In genomic region chr12:25655702-25656101, GRCh38 we compare ENCODE assay signal across 28 cellular contexts.
DNase-seq lines count a peak whose midpoint lies in the region; ATAC-seq and TF ChIP-seq lines count a peak whose summit lies in the region.
"Had no signal": no experiment of that assay in that cellular context is flagged by ENCODE, and none has a peak within 500 bp of the region (broad histone marks: within the 10 kb centered on the region; RNA-seq: fewer than 3 reads in every experiment).

No MANE protein-coding gene starts in this region.

- TF ChIP-seq POLR2A in HCT116 (IDR thresholded peaks at IDR 0.05; ENCODE audit: borderline replicate concordance, extremely low read depth, insufficient read depth, insufficient read length) = no peak

- no peak overlapping the region for H3K4me3 Mint-ChIP-seq in stimulated activated memory B cell treated with anti-CD40 and anti-IgM and Interleukin-4, amounts not matched to agents 10 μg/mL and 1 μg/mL and 100 μg/mL, for 72 hours
- H3K4me3 Mint-ChIP-seq: activated CD4-positive, alpha-beta memory T cell treated with anti-CD3 and anti-CD28 coated beads, Interleukin-2, amount 10 ng/mL, durations not matched to agents 7 days and 5 days; HFFc6; mesothelial cell of epicardium; stimulated activated naive CD8-positive, alpha-beta T cell treated with anti-CD3 and anti-CD28 coated beads, Interleukin-15, amount 100 ng/mL, for 72 hours had no signal

- no peaks in the 10 kb centered on the region for H3K9me3 Mint-ChIP-seq in stimulated activated memory B cell treated with anti-CD40 and anti-IgM and Interleukin-4, amounts not matched to agents 10 μg/mL and 1 μg/mL and 100 μg/mL, for 72 hours
- H3K9me3 Mint-ChIP-seq: HFFc6; mesothelial cell of epicardium; stimulated activated naive CD8-positive, alpha-beta T cell treated with anti-CD3 and anti-CD28 coated beads, Interleukin-15, amount 100 ng/mL, for 72 hours had no signal

- DNase-seq in HCT116 (ENCODE audit: low read depth, low spot score) = no peak
- peak; percentile 69 for DNase-seq in NCI-H82 treated with DMSO at 0.1 percent for 48 hours (lab: John Stamatoyannopoulos, UW; ENCODE audit: unreplicated experiment)
- DNase-seq in hepatocyte (ENCODE audit: low spot score) = peak; percentile 8
- DNase-seq in SW 1271 (lab: John Stamatoyannopoulos, UW) = no peak
- DNase-seq: activated CD4-positive, alpha-beta memory T cell treated with anti-CD3 and anti-CD28 coated beads, Interleukin-2, amount 10 ng/mL, durations not matched to agents 7 days and 5 days; activated CD4-positive, alpha-beta T cell treated with anti-CD3 and anti-CD28 coated beads for 1 hour; activated CD8-positive, alpha-beta memory T cell treated with anti-CD3 and anti-CD28 coated beads, Interleukin-2, amount 50 U/mL, for 48 hours; activated naive CD4-positive, alpha-beta T cell treated with anti-CD3 and anti-CD28 coated beads, Interleukin-2, amount 50 U/mL, for 16 hours; anterior cingulate cortex; C1 segment of cervical spinal cord; cortex of kidney; esophagus squamous epithelium; HFFc6; hypothalamus; left ventricle myocardium inferior; naive B cell; NCI-H1048; NCI-H187; occipital lobe; retina; stimulated activated naive CD8-positive, alpha-beta T cell treated with anti-CD3 and anti-CD28 coated beads, Interleukin-15, amount 100 ng/mL, for 72 hours; tibial artery had no signal

- H3K36me3 ChIP-seq in HCT116 (ENCODE audit: control insufficient read depth in 1 of 2, insufficient read depth in 2 of 2, low read length in 2 of 2) = no peaks in the 10 kb centered on the region
- no peaks in the 10 kb centered on the region for H3K36me3 ChIP-seq in hepatocyte (replicated peaks; ENCODE audit: insufficient read depth, low read depth)
- H3K36me3 ChIP-seq: cardiac muscle cell, esophagus squamous epithelium, left ventricle myocardium inferior, tibial artery had no signal

- H3K27ac ChIP-seq in HCT116 (ENCODE audit: low read depth, low read length) = no peak overlapping the region
- no peak overlapping the region for H3K27ac ChIP-seq in hepatocyte
- H3K27ac ChIP-seq: cardiac muscle cell, esophagus squamous epithelium, left ventricle myocardium inferior, tibial artery had no signal

- TF ChIP-seq CTCF in HCT116 (IDR thresholded peaks at IDR 0.05 in 2 of 3, conservative IDR thresholded peaks at IDR 0.05 in 1 of 3; ENCODE audit: borderline replicate concordance in 1 of 3, insufficient read depth in 1 of 3, low read depth in 2 of 3, low read length in 2 of 3) = no peak
- TF ChIP-seq CTCF in hepatocyte (IDR thresholded peaks at IDR 0.05; ENCODE audit: poor library complexity) = no peak

- H3K79me2 ChIP-seq in HCT116 (ENCODE audit: insufficient read depth, low read length) (no peaks in the 10 kb centered on the region), hepatocyte (no peaks in the 10 kb centered on the region)

- no peaks in the 10 kb centered on the region for H3K9me2 ChIP-seq in HCT116 (ENCODE audit: insufficient read depth)
- no peaks in the 10 kb centered on the region for H3K9me2 ChIP-seq in hepatocyte (replicated peaks; ENCODE audit: insufficient read depth)

- H3K4me1 Mint-ChIP-seq in stimulated activated memory B cell treated with anti-CD40 and anti-IgM and Interleukin-4, amounts not matched to agents 10 μg/mL and 1 μg/mL and 100 μg/mL, for 72 hours = no peaks in the 10 kb centered on the region
- H3K4me1 Mint-ChIP-seq: activated CD4-positive, alpha-beta memory T cell treated with anti-CD3 and anti-CD28 coated beads, Interleukin-2, amount 10 ng/mL, durations not matched to agents 7 days and 5 days; stimulated activated naive CD8-positive, alpha-beta T cell treated with anti-CD3 and anti-CD28 coated beads, Interleukin-15, amount 100 ng/mL, for 72 hours had no signal

- H3K27me3 Mint-ChIP-seq in stimulated activated memory B cell treated with anti-CD40 and anti-IgM and Interleukin-4, amounts not matched to agents 10 μg/mL and 1 μg/mL and 100 μg/mL, for 72 hours = peaks cover 9% of the 10 kb centered on the region
- H3K27me3 Mint-ChIP-seq: activated CD4-positive, alpha-beta memory T cell treated with anti-CD3 and anti-CD28 coated beads, Interleukin-2, amount 10 ng/mL, durations not matched to agents 7 days and 5 days; stimulated activated naive CD8-positive, alpha-beta T cell treated with anti-CD3 and anti-CD28 coated beads, Interleukin-15, amount 100 ng/mL, for 72 hours had no signal

- no peak overlapping the region for H2AFZ ChIP-seq in HCT116 (ENCODE audit: low read depth, low read length, poor library complexity, severe bottlenecking)
- no peak overlapping the region for H2AFZ ChIP-seq in hepatocyte

- RAD21 ChIA-PET in HCT116 (lab: Charles Lee; ENCODE audit: low non-redundant PET in 1 of 2, low total read pairs in 2 of 2, uncharacterized antibody in 2 of 2, unreplicated experiment in 2 of 2) = no interaction called here

- no peaks in the 10 kb centered on the region for H3K9me3 ChIP-seq in HCT116 (ENCODE audit: control insufficient read depth in 1 of 2, insufficient read depth in 1 of 2, low read depth in 1 of 2, low read length in 2 of 2)
- H3K9me3 ChIP-seq in hepatocyte (ENCODE audit: low read depth) = no peaks in the 10 kb centered on the region
- H3K9me3 ChIP-seq: esophagus squamous epithelium, left ventricle myocardium inferior, tibial artery had no signal

- ATAC-seq in HCT116 (no peak), GM18873 (IDR thresholded peaks at IDR 0.05; ENCODE audit: low FRiP score, unreplicated experiment) (no peak), HG02870 (IDR thresholded peaks at IDR 0.05; ENCODE audit: unreplicated experiment) (no peak)
- peak; percentile 17 for ATAC-seq in stimulated activated memory B cell treated with anti-CD40 and anti-IgM and Interleukin-4, amounts not matched to agents 10 μg/mL and 1 μg/mL and 100 μg/mL, for 72 hours
- ATAC-seq: stimulated activated naive CD8-positive, alpha-beta T cell treated with anti-CD3 and anti-CD28 coated beads, Interleukin-15, amount 100 ng/mL, for 72 hours had no signal

- WGBS in hepatocyte (ENCODE audit: low lambda C conversion rate, missing lambda C conversion rate) = 79% methylated on average over 5 of the region's 5 CpGs

- no peak for TF ChIP-seq RAD21 in HCT116 (IDR thresholded peaks at IDR 0.05; ENCODE audit: low read depth)

- intact Hi-C loops in HCT116 (cut with micrococcal nuclease) = no loop called here

- H3K27me3 ChIP-seq in HCT116 (ENCODE audit: insufficient read depth, low read length) (no peaks in the 10 kb centered on the region), hepatocyte (no peaks in the 10 kb centered on the region)
- H3K27me3 ChIP-seq: cardiac muscle cell, esophagus squamous epithelium, tibial artery had no signal

- H3K9ac ChIP-seq in HCT116 (ENCODE audit: low read length) = no peak overlapping the region

- H3K36me3 Mint-ChIP-seq in stimulated activated memory B cell treated with anti-CD40 and anti-IgM and Interleukin-4, amounts not matched to agents 10 μg/mL and 1 μg/mL and 100 μg/mL, for 72 hours = no peaks in the 10 kb centered on the region
- H3K36me3 Mint-ChIP-seq: mesothelial cell of epicardium, naive B cell had no signal

- H3K4me1 ChIP-seq in HCT116 (ENCODE audit: control insufficient read depth in 1 of 2, insufficient read depth in 2 of 2, low read length in 2 of 2) (peaks cover 4 to 8% of the 10 kb centered on the region in 2 experiments; a peak in 2 of 4 replicates), hepatocyte (ENCODE audit: insufficient read depth) (no peaks in the 10 kb centered on the region)
- H3K4me1 ChIP-seq: left ventricle myocardium inferior, tibial artery had no signal

- H4K20me1 ChIP-seq in HCT116 (ENCODE audit: insufficient read depth) (no peaks in the 10 kb centered on the region), hepatocyte (ENCODE audit: insufficient read depth, poor library complexity, severe bottlenecking) (no peaks in the 10 kb centered on the region)

- CTCF ChIA-PET in HCT116 (lab: Charles Lee) = no interaction called here

- no peak overlapping the region for H3K4me3 ChIP-seq in HCT116 (replicated peaks in 1 of 2; ENCODE audit: low read depth in 1 of 2, low read length in 2 of 2)
- H3K4me3 ChIP-seq in hepatocyte = no peak overlapping the region
- H3K4me3 ChIP-seq: cardiac muscle cell, esophagus squamous epithelium, left ventricle myocardium inferior, skin epidermis, tibial artery had no signal

- POLR2A ChIA-PET in HCT116 (lab: Charles Lee) = no interaction called here

- BruUV-seq in HCT116 (replicated peaks; lab: Mats Ljungman, UMichigan) = no TSS peak

- no peak overlapping the region for H3K27ac Mint-ChIP-seq in stimulated activated memory B cell treated with anti-CD40 and anti-IgM and Interleukin-4, amounts not matched to agents 10 μg/mL and 1 μg/mL and 100 μg/mL, for 72 hours
- H3K27ac Mint-ChIP-seq: activated CD4-positive, alpha-beta memory T cell treated with anti-CD3 and anti-CD28 coated beads, Interleukin-2, amount 10 ng/mL, durations not matched to agents 7 days and 5 days; HFFc6; mesothelial cell of epicardium; stimulated activated naive CD8-positive, alpha-beta T cell treated with anti-CD3 and anti-CD28 coated beads, Interleukin-15, amount 100 ng/mL, for 72 hours had no signal

- H3K4me2 ChIP-seq in HCT116 (ENCODE audit: low read length) = no peak overlapping the region
- H3K4me2 ChIP-seq in hepatocyte = no peak overlapping the region

TF ChIP-seq in HCT116, 20 proteins besides CTCF, POLR2A, EP300 and RAD21 (continues in another document):
- TF ChIP-seq MAX (IDR thresholded peaks at IDR 0.05) (no peak), SP1 (IDR thresholded peaks at IDR 0.05; ENCODE audit: low read depth) (0 out of 2 replicates have a peak, but pooled peaks have one; percentile 14), FOSL1 (IDR thresholded peaks at IDR 0.05; ENCODE audit: low read depth) (no peak), ELF1 (IDR thresholded peaks at IDR 0.05; ENCODE audit: borderline replicate concordance, low read depth) (no peak), ATF3 (IDR thresholded peaks at IDR 0.05) (no peak)

Comparison
In these comparisons a context has a peak if more than half of its experiments do, and no peak if none do; other contexts are left out.
1. DNase-seq: peak in NCI-H82 treated with DMSO at 0.1 percent for 48 hours (single experiment) and hepatocyte (single experiment); none in HCT116 (single experiment) and SW 1271 (0 of 2).